10 cellular contexts compared by ENCODE assay signal in genomic region chr1:22662318-22662717, GRCh38. TPM values are rescaled to one million over a fixed set of nuclear protein-coding genes. Genes with fewer than 3 reads are reported as not detected.
DNase-seq lines count a peak whose midpoint lies in the region; ATAC-seq and TF ChIP-seq lines count a peak whose summit lies in the region.
"Had no signal": no experiment of that assay in that cellular context is flagged by ENCODE, and none has a peak within 500 bp of the region (broad histone marks: within the 10 kb centered on the region; RNA-seq: fewer than 3 reads in every experiment).

No MANE protein-coding gene starts in this region.

- TF ChIP-seq CTCF in WTC11 (IDR thresholded peaks at IDR 0.05) (no peak), left lung (IDR thresholded peaks at IDR 0.05) (no peak)
- TF ChIP-seq CTCF in CD8-positive, alpha-beta T cell (IDR thresholded peaks at IDR 0.05) = no peak

- no peaks in the 10 kb centered on the region; the same call in 1 of the 2 replicates for H3K4me1 Mint-ChIP-seq in WTC11
- H3K4me1 Mint-ChIP-seq in CD8-positive, alpha-beta T cell (ENCODE audit: low read depth) = no peaks in the 10 kb centered on the region

- H3K27ac Mint-ChIP-seq in WTC11 = peak overlapping the region; percentile 13; the same call in 1 of the 2 replicates
- H3K27ac Mint-ChIP-seq in CD8-positive, alpha-beta T cell = no peak overlapping the region

- H3K36me3 ChIP-seq in left lung = peaks cover 0 to 3% of the 10 kb centered on the region in 2 donors
- no peaks in the 10 kb centered on the region for H3K36me3 ChIP-seq in CD8-positive, alpha-beta T cell (ENCODE audit: insufficient read depth, low read length)

- no peaks in the 10 kb centered on the region for H3K9me3 Mint-ChIP-seq in WTC11
- H3K9me3 Mint-ChIP-seq in CD8-positive, alpha-beta T cell = no peaks in the 10 kb centered on the region

- no peaks in the 10 kb centered on the region for H3K9me3 ChIP-seq in left lung
- no peaks in the 10 kb centered on the region for H3K9me3 ChIP-seq in CD8-positive, alpha-beta T cell (ENCODE audit: low read length)

- H3K27me3 ChIP-seq in left lung = peaks cover 0 to 21% of the 10 kb centered on the region in 2 donors
- H3K27me3 ChIP-seq in CD8-positive, alpha-beta T cell (ENCODE audit: insufficient read depth, low read length) = no peaks in the 10 kb centered on the region

- POLR2A ChIA-PET in WTC11 (lab: Charles Lee) = no interaction called here
- POLR2A ChIA-PET in CD8-positive, alpha-beta T cell (lab: Charles Lee) = no interaction called here

- H3K27me3 Mint-ChIP-seq in WTC11 (ENCODE audit: low read depth) = no peaks in the 10 kb centered on the region; the same call in 1 of the 2 replicates
- peaks cover 16% of the 10 kb centered on the region for H3K27me3 Mint-ChIP-seq in CD8-positive, alpha-beta T cell (ENCODE audit: low read depth)

- ATAC-seq in WTC11 (peak; percentile 99), left lung (peak; percentile 78), GM19467 (IDR thresholded peaks at IDR 0.05; ENCODE audit: unreplicated experiment) (no peak), HG02571 (IDR thresholded peaks at IDR 0.05; ENCODE audit: unreplicated experiment) (no peak)
- ATAC-seq in CD8-positive, alpha-beta T cell = no peak

- no peaks in the 10 kb centered on the region for H3K4me1 ChIP-seq in left lung
- no peaks in the 10 kb centered on the region for H3K4me1 ChIP-seq in CD8-positive, alpha-beta T cell (ENCODE audit: insufficient read depth, low read length)

- CTCF ChIA-PET in WTC11 (lab: Charles Lee) = interaction anchor here (0.6 to 2.8 kb wide), 9 partner anchors 12 to 302 kb away, joined by 3 to 16 read pairs (median 7); no protein-coding TSS in a partner anchor
- CTCF ChIA-PET in CD8-positive, alpha-beta T cell (lab: Charles Lee) = no interaction called here

- no peaks in the 10 kb centered on the region for H3K36me3 Mint-ChIP-seq in WTC11
- no peaks in the 10 kb centered on the region for H3K36me3 Mint-ChIP-seq in CD8-positive, alpha-beta T cell

- H3K4me3 ChIP-seq in left lung = no peak overlapping the region
- H3K4me3 ChIP-seq in CD8-positive, alpha-beta T cell (ENCODE audit: low read depth, low read length) = no peak overlapping the region

- intact Hi-C loops in left lung (cut with DNase I) = no loop called here
- intact Hi-C loops in CD8-positive, alpha-beta T cell (cut with DNase I, micrococcal nuclease) = no loop called here

- H3K27ac ChIP-seq in left lung = no peak overlapping the region
- H3K27ac ChIP-seq in CD8-positive, alpha-beta T cell (ENCODE audit: low read depth, low read length) = no peak overlapping the region

- DNase-seq in DMS 273 (lab: John Stamatoyannopoulos, UW; ENCODE audit: unreplicated experiment) = peak; percentile 69
- peak; percentile 25 for DNase-seq in M059J (ENCODE audit: low read depth)
- DNase-seq in WTC11 (ENCODE audit: low spot score) = peak; percentile 62
- DNase-seq in left lung = no peak
- DNase-seq in CD8-positive, alpha-beta T cell = no peak
- DNase-seq in cerebellum (ENCODE audit: low spot score) = no peak
- DNase-seq: GDM1 had no signal

- peak overlapping the region; percentile 47 for H3K4me3 Mint-ChIP-seq in WTC11
- H3K4me3 Mint-ChIP-seq in CD8-positive, alpha-beta T cell = no peak overlapping the region

TF ChIP-seq in WTC11, 78 proteins besides CTCF, POLR2A, EP300 and RAD21:
- peak; percentile 35; the same call in 1 of the 2 replicates for TF ChIP-seq SP1 (CRISPR knock-in tag; conservative IDR thresholded peaks at IDR 0.05)
- peak; percentile 82 for TF ChIP-seq NFYB (CRISPR knock-in tag; conservative IDR thresholded peaks at IDR 0.05; ENCODE audit: low read depth)
- TF ChIP-seq ZNF121 (CRISPR knock-in tag; IDR thresholded peaks at IDR 0.05) = peak; percentile 80
- no peak for TF ChIP-seq FOXJ3 (CRISPR knock-in tag; IDR thresholded peaks at IDR 0.05; ENCODE audit: borderline replicate concordance)

RNA-seq across cellular contexts. Expression of gene C1QB, which starts 9.3 kb away (rescaled TPM):
- not detected in 2 replicates for total RNA-seq in M059J (2014; rRNA removed; shearing (Covaris generic))
- total RNA-seq in WTC11 (2021) = 0.61 to 1.1 TPM (median 0.62 TPM) in 3 replicates
- total RNA-seq in left lung = 100 to 1,000 TPM; 611 to 648 TPM
- total RNA-seq in CD8-positive, alpha-beta T cell = not detected
- total RNA-seq in cerebellum = 7.0 TPM
- total RNA-seq: activated CD8-positive, alpha-beta memory T cell treated with anti-CD3 and anti-CD28 coated beads for 36 hours had no signal

RNA-seq across cellular contexts. Expression of gene C1QC, which starts 18.9 kb away (rescaled TPM):
- total RNA-seq in M059J (2014; rRNA removed; shearing (Covaris generic)) = not detected in 2 replicates
- total RNA-seq in WTC11 (2021) = 0.21 to 0.66 TPM (median 0.28 TPM) in 3 replicates
- total RNA-seq in left lung = 100 to 1,000 TPM; 378 to 577 TPM
- total RNA-seq in CD8-positive, alpha-beta T cell = not detected
- total RNA-seq in cerebellum = 8.4 TPM
- total RNA-seq: activated CD8-positive, alpha-beta memory T cell treated with anti-CD3 and anti-CD28 coated beads for 36 hours had no signal

RNA-seq across cellular contexts. Expression of gene C1QA, which starts 25.9 kb away (rescaled TPM):
- total RNA-seq in M059J (2014; rRNA removed; shearing (Covaris generic)) = not detected in 2 replicates
- 0.50 to 0.92 TPM (median 0.76 TPM) in 3 replicates for total RNA-seq in WTC11 (2021)
- 100 to 1,000 TPM; 395 to 476 TPM for total RNA-seq in left lung
- total RNA-seq in CD8-positive, alpha-beta T cell = not detected
- 5.8 TPM for total RNA-seq in cerebellum
- total RNA-seq: activated CD8-positive, alpha-beta memory T cell treated with anti-CD3 and anti-CD28 coated beads for 36 hours had no signal

RNA-seq across cellular contexts. Expression of gene EPHB2, which starts 48.3 kb away (rescaled TPM):
- 23.0 and 26.7 TPM in 2 replicates for total RNA-seq in M059J (2014; rRNA removed; shearing (Covaris generic))
- total RNA-seq in WTC11 (2021) (12.0 to 18.5 TPM (median 13.1 TPM) in 3 replicates), left lung (10 to 100 TPM; 11.3 to 15.9 TPM), cerebellum (83.8 TPM)
- not detected for total RNA-seq in CD8-positive, alpha-beta T cell

Comparison
In these comparisons a context has a peak if more than half of its experiments do, and no peak if none do; other contexts are left out.
1. DNase-seq: peak in DMS 273 (single experiment), M059J (single experiment) and WTC11 (single experiment); none in left lung (0 of 2), CD8-positive, alpha-beta T cell (0 of 7) and cerebellum (single experiment).
2. ATAC-seq: peak in WTC11 (single experiment) and left lung (single experiment); none in GM19467 (single experiment), CD8-positive, alpha-beta T cell (single experiment) and HG02571 (single experiment).
3. RNA of gene C1QB, which starts 9.3 kb away (total RNA-seq): 611 to 648 TPM in left lung; 7.0 TPM in cerebellum (single experiment), 0.61 to 1.1 TPM in WTC11, not detected in M059J and not detected in CD8-positive, alpha-beta T cell; every median in the first group is over 10 times any median in the second.
4. RNA of gene C1QC, which starts 18.9 kb away (total RNA-seq): 378 to 577 TPM in left lung; 8.4 TPM in cerebellum (single experiment), 0.21 to 0.66 TPM in WTC11, not detected in M059J and not detected in CD8-positive, alpha-beta T cell; every median in the first group is over 10 times any median in the second.
5. RNA of gene C1QA, which starts 25.9 kb away (total RNA-seq): 395 to 476 TPM in left lung; 5.8 TPM in cerebellum (single experiment), 0.50 to 0.92 TPM in WTC11, not detected in M059J and not detected in CD8-positive, alpha-beta T cell; every median in the first group is over 10 times any median in the second.